In the genomic region with DNA sequence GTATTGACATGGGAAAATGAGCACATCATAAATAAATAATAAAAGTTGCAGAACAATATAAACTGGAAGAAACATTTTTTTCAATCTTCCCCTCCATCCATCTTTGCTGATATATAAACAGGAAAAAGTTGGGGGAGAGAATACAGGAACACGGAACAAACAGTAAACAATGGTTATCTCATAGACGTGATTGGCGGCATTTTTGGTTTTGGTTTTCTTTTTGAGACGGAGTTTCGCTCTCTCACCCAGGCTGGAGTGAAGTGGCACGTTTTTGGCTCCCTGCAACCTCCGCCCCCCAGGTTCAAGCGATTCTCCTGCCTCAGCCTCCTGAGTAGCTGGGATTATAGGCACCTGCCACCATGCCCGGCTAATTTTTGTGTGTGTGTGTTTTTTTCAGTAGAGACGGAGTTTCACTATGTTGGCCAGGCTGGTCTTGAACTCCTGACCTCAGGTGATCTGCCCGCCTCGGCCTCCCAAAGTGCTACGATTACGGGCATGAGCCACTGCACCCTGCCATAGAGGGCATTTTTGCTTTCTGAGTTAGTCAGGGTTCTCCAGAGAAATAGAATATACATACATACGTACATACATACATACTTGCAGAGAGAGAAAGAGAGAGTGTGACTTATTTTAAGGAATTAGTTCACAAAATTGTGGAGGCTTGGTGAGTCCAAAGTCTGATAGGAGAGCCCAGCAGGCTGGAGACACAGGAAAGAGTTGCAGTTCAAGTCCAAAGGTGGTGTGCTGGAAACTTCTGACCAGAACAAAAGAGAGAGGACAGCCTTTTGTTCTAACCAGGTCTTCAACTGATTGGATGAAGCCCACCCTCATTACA, we compare ENCODE assay signal across 13 cellular contexts. TPM values are rescaled to one million over a fixed set of nuclear protein-coding genes. Genes with fewer than 3 reads are reported as not detected.
DNase-seq lines count a peak whose midpoint lies in the region; ATAC-seq, FAIRE-seq and TF ChIP-seq lines count a peak whose summit lies in the region.
"Had no signal": no experiment of that assay in that cellular context is flagged by ENCODE, and none has a peak within 500 bp of the region (broad histone marks: within the 10 kb centered on the region; RNA-seq: fewer than 3 reads in every experiment).

No MANE protein-coding gene starts in this region.

- H3K27me3 ChIP-seq in left ventricle myocardium inferior (ENCODE audit: low read depth) = no peaks in the 10 kb centered on the region
- no peaks in the 10 kb centered on the region for H3K27me3 ChIP-seq in HepG2 (ENCODE audit: control insufficient read depth in 1 of 2, insufficient read depth in 2 of 2, low read length in 2 of 2)
- no peaks in the 10 kb centered on the region for H3K27me3 ChIP-seq in upper lobe of right lung
- H3K27me3 ChIP-seq: ascending aorta had no signal

- TF ChIP-seq RAD21 in HepG2 (CRISPR knock-in tag; IDR thresholded peaks at IDR 0.05) = no peak

- intact Hi-C loops in left ventricle myocardium inferior (cut with micrococcal nuclease) = no loop called here
- intact Hi-C loops in Right ventricle myocardium inferior (cut with DNase I) = no loop called here
- intact Hi-C loops in activated T-helper 1 cell treated with anti-CD3 and anti-CD28 coated beads, Interleukin-12 subunit alpha, Interleukin-12 subunit beta, Interleukin-2, Interleukin-4 antibody, amounts not matched to agents 30 ng/mL and 10 ng/mL and 1 ng/mL, durations not matched to agents 14 hours and 24 hours and 36 hours (cut with micrococcal nuclease) = no loop called here
- intact Hi-C loops in HepG2 (cut with micrococcal nuclease; ENCODE audit: unreplicated experiment) = no loop called here
- intact Hi-C loops in upper lobe of right lung (cut with DNase I) = loop anchor here (5.0 kb wide), 1 partner anchor 41 kb away; no protein-coding TSS in a partner anchor

- peaks cover 9% of the 10 kb centered on the region for H3K36me3 Mint-ChIP-seq in activated T-helper 1 cell treated with anti-CD3 and anti-CD28 coated beads, Interleukin-12 subunit alpha, Interleukin-12 subunit beta, Interleukin-2, Interleukin-4 antibody, amounts not matched to agents 30 ng/mL and 10 ng/mL and 1 ng/mL, durations not matched to agents 14 hours and 24 hours and 36 hours (ENCODE audit: low read depth)

- CTCF ChIA-PET in HepG2 (lab: Yijun Ruan, JAX; ENCODE audit: low intra/inter-chr PET ratio, low total read pairs) = interaction anchor here (2.1 to 7.3 kb wide), 3 partner anchors 8 to 51 kb away, joined by 9 to 72 read pairs (median 11); no protein-coding TSS in a partner anchor

- peak overlapping the region; percentile 55 for H3K27ac Mint-ChIP-seq in activated T-helper 1 cell treated with anti-CD3 and anti-CD28 coated beads, Interleukin-12 subunit alpha, Interleukin-12 subunit beta, Interleukin-2, Interleukin-4 antibody, amounts not matched to agents 30 ng/mL and 10 ng/mL and 1 ng/mL, durations not matched to agents 14 hours and 24 hours and 36 hours

- H3K9me3 ChIP-seq in left ventricle myocardium inferior (replicated peaks) = no peaks in the 10 kb centered on the region
- peaks cover 5% of the 10 kb centered on the region; the same call in 1 of the 2 replicates for H3K9me3 ChIP-seq in HepG2 (ENCODE audit: low read length)
- no peaks in the 10 kb centered on the region for H3K9me3 ChIP-seq in upper lobe of right lung
- H3K9me3 ChIP-seq: ascending aorta, psoas muscle had no signal

- TF ChIP-seq CTCF in left ventricle myocardium inferior (IDR thresholded peaks at IDR 0.05; ENCODE audit: borderline replicate concordance) (no peak), HepG2 (CRISPR knock-in tag; IDR thresholded peaks at IDR 0.05) (peak; percentile 7; the same call in 1 of the 2 replicates), upper lobe of right lung (IDR thresholded peaks at IDR 0.05) (no peak)

- WGBS in HepG2 (ENCODE audit: low lambda C conversion rate) = 29% methylated on average over 15 of the region's 15 CpGs

- FAIRE-seq in HepG2 (lab: Jason Lieb, UNC) = no peak

- TF ChIP-seq EP300 in HepG2 (IDR thresholded peaks at IDR 0.05; ENCODE audit: low read depth in 2 of 2, low read length in 2 of 2) (peak in 1 of 2 experiments; percentile 39; a peak in 1 of 4 replicates), HepG2 (CRISPR knock-in tag; IDR thresholded peaks at IDR 0.05; ENCODE audit: borderline replicate concordance) (no peak)

- in situ Hi-C loops in HepG2 (cut with HindIII; ENCODE audit: extremely low pct_ligation_motif_present, low pct_unique_long_range_greater_than_20kb) = no loop called here

- H3K4me2 ChIP-seq in HepG2 (ENCODE audit: low read depth, low read length) = peak overlapping the region; percentile 49

- peak overlapping the region; percentile 61 for H3K27ac ChIP-seq in left ventricle myocardium inferior (replicated peaks)
- H3K27ac ChIP-seq in HepG2 (ENCODE audit: extremely low read length, insufficient read depth, low read length) = peak overlapping the region; percentile 19
- H3K27ac ChIP-seq in upper lobe of right lung = peak overlapping the region; percentile 63
- H3K27ac ChIP-seq: ascending aorta, psoas muscle, WERI-Rb-1 had no signal

- POLR2A ChIA-PET in HepG2 (lab: Yijun Ruan, JAX) = interaction anchor here (0.7 kb wide), 1 partner anchor 64 kb away, joined by 3 read pairs; no protein-coding TSS in a partner anchor

- H3K36me3 ChIP-seq in left ventricle myocardium inferior (no peaks in the 10 kb centered on the region), HepG2 (replicated peaks in 1 of 2; ENCODE audit: control insufficient read depth in 1 of 2, insufficient read depth in 2 of 2, low read length in 2 of 2) (no peaks in the 10 kb centered on the region; a peak in 1 of 5 replicates), upper lobe of right lung (no peaks in the 10 kb centered on the region)
- H3K36me3 ChIP-seq: ascending aorta, WERI-Rb-1 had no signal

- no peak overlapping the region for H3K9ac ChIP-seq in HepG2 (ENCODE audit: insufficient read depth, low read depth, low read length)

- BruUV-seq in HepG2 (replicated peaks; lab: Mats Ljungman, UMichigan) = no TSS peak

- H3K9me3 Mint-ChIP-seq in activated T-helper 1 cell treated with anti-CD3 and anti-CD28 coated beads, Interleukin-12 subunit alpha, Interleukin-12 subunit beta, Interleukin-2, Interleukin-4 antibody, amounts not matched to agents 30 ng/mL and 10 ng/mL and 1 ng/mL, durations not matched to agents 14 hours and 24 hours and 36 hours = no peaks in the 10 kb centered on the region

- TF ChIP-seq POLR2A in HepG2 (IDR thresholded peaks at IDR 0.05; ENCODE audit: insufficient read depth in 1 of 2, low read depth in 2 of 2, low read length in 2 of 2) = no peak

- ATAC-seq in Right ventricle myocardium inferior (no peak), HepG2 (peak; percentile 46), upper lobe of right lung (peak; percentile 39), HG02973 (IDR thresholded peaks at IDR 0.05; ENCODE audit: unreplicated experiment) (no peak)
- ATAC-seq: psoas muscle had no signal

- H3K4me1 Mint-ChIP-seq in activated T-helper 1 cell treated with anti-CD3 and anti-CD28 coated beads, Interleukin-12 subunit alpha, Interleukin-12 subunit beta, Interleukin-2, Interleukin-4 antibody, amounts not matched to agents 30 ng/mL and 10 ng/mL and 1 ng/mL, durations not matched to agents 14 hours and 24 hours and 36 hours (ENCODE audit: low read depth) = peaks cover 52% of the 10 kb centered on the region

- H2AFZ ChIP-seq in HepG2 (ENCODE audit: low read length) = no peak overlapping the region

- H3K4me1 ChIP-seq in left ventricle myocardium inferior (peaks cover 6% of the 10 kb centered on the region), HepG2 (ENCODE audit: insufficient read depth, low read length) (peaks cover 53% of the 10 kb centered on the region), upper lobe of right lung (peaks cover 9% of the 10 kb centered on the region)
- H3K4me1 ChIP-seq: ascending aorta, psoas muscle had no signal

- no peaks in the 10 kb centered on the region for H3K27me3 Mint-ChIP-seq in activated T-helper 1 cell treated with anti-CD3 and anti-CD28 coated beads, Interleukin-12 subunit alpha, Interleukin-12 subunit beta, Interleukin-2, Interleukin-4 antibody, amounts not matched to agents 30 ng/mL and 10 ng/mL and 1 ng/mL, durations not matched to agents 14 hours and 24 hours and 36 hours (ENCODE audit: insufficient read depth)

- DNase-seq in left ventricle myocardium inferior = no peak
- no peak for DNase-seq in Right ventricle myocardium inferior (ENCODE audit: missing footprints)
- no peak for DNase-seq in activated T-helper 1 cell treated with anti-CD3 and anti-CD28 coated beads, Interleukin-12 subunit alpha, Interleukin-12 subunit beta, Interleukin-2, Interleukin-4 antibody, amounts not matched to agents 30 ng/mL and 10 ng/mL and 1 ng/mL, durations not matched to agents 14 hours and 24 hours and 36 hours (ENCODE audit: low spot score)
- peak; percentile 68 for DNase-seq in HepG2 (ENCODE audit: low spot score)
- no peak for DNase-seq in upper lobe of right lung
- no peak for DNase-seq in hippocampal formation (lab: John Stamatoyannopoulos, UW)
- DNase-seq in occipital lobe (lab: John Stamatoyannopoulos, UW) = no peak
- DNase-seq: glutamatergic neuron, NCI-H69, psoas muscle, WERI-Rb-1 had no signal

- no peak overlapping the region for H3K4me3 ChIP-seq in left ventricle myocardium inferior
- peak overlapping the region in 1 of 3 experiments; percentile 24; a peak in 3 of 6 replicates for H3K4me3 ChIP-seq in HepG2 (replicated peaks in 1 of 3; ENCODE audit: insufficient read depth in 1 of 3, low read depth in 2 of 3, low read length in 3 of 3)
- no peak overlapping the region for H3K4me3 ChIP-seq in upper lobe of right lung

- peak overlapping the region; percentile 53 for H3K4me3 Mint-ChIP-seq in activated T-helper 1 cell treated with anti-CD3 and anti-CD28 coated beads, Interleukin-12 subunit alpha, Interleukin-12 subunit beta, Interleukin-2, Interleukin-4 antibody, amounts not matched to agents 30 ng/mL and 10 ng/mL and 1 ng/mL, durations not matched to agents 14 hours and 24 hours and 36 hours

- H3K79me2 ChIP-seq in HepG2 (ENCODE audit: insufficient read depth, low read length) = no peaks in the 10 kb centered on the region

- H4K20me1 ChIP-seq in HepG2 (ENCODE audit: insufficient read depth, low read length) = no peaks in the 10 kb centered on the region

RNA-seq across cellular contexts. Expression of gene GNL1, which starts 22.6 kb away (rescaled TPM):
- total RNA-seq in left ventricle myocardium inferior = 18.3 TPM
- 18.3 TPM for total RNA-seq in Right ventricle myocardium inferior
- total RNA-seq in activated T-helper 1 cell treated with anti-CD3 and anti-CD28 coated beads, Interleukin-12 subunit alpha, Interleukin-12 subunit beta, Interleukin-2, Interleukin-4 antibody, amounts not matched to agents 30 ng/mL and 10 ng/mL and 1 ng/mL, durations not matched to agents 14 hours and 24 hours and 36 hours = 86.3 and 92.4 TPM in 2 replicates
- 54.8 and 55.6 TPM in 2 replicates for total RNA-seq in HepG2 (2016; rRNA removed; fragmentation: Illumina TruSeq; extraction: Trizol)
- 11.5 and 14.7 TPM in 2 replicates for total RNA-seq in HepG2 (2016; cell fraction: cytosol; rRNA removed; fragmentation: Illumina TruSeq; extraction: Trizol; ENCODE audit: low read depth)
- total RNA-seq in HepG2 (2016; cell fraction: insoluble cytoplasmic fraction; rRNA removed; fragmentation: Illumina TruSeq; extraction: Trizol) = 48.5 and 56.5 TPM in 2 replicates
- total RNA-seq in HepG2 (2016; cell fraction: membrane; rRNA removed; fragmentation: Illumina TruSeq; extraction: Trizol) = 23.9 and 27.8 TPM in 2 replicates
- total RNA-seq in HepG2 (2016; cell fraction: nucleus; rRNA removed; fragmentation: Illumina TruSeq; extraction: Trizol) = 27.7 and 34.5 TPM in 2 replicates
- polyA plus RNA-seq in HepG2 (2011; rRNA removed) = 35.0 and 46.8 TPM in 2 replicates
- 25.1 and 32.1 TPM in 2 replicates for polyA plus RNA-seq in HepG2 (2011; cell fraction: cytosol; rRNA removed)
- polyA plus RNA-seq in HepG2 (2011; cell fraction: nucleus; rRNA removed) = 40.6 and 54.9 TPM in 2 replicates
- polyA plus RNA-seq in HepG2 (2012) = 45.3 and 50.3 TPM in 2 replicates
- 12.7 and 15.8 TPM in 2 replicates for polyA plus RNA-seq in HepG2 (2016; cell fraction: cytosol; fragmentation: Illumina TruSeq; extraction: Trizol; ENCODE audit: low read depth)
- polyA plus RNA-seq in HepG2 (2016; cell fraction: insoluble cytoplasmic fraction; fragmentation: Illumina TruSeq; extraction: Trizol; ENCODE audit: low read depth) = 53.9 and 60.5 TPM in 2 replicates
- 19.5 and 25.2 TPM in 2 replicates for polyA plus RNA-seq in HepG2 (2016; cell fraction: membrane; fragmentation: Illumina TruSeq; extraction: Trizol; ENCODE audit: low read depth)
- 84.3 and 89.3 TPM in 2 replicates for polyA plus RNA-seq in HepG2 (2016; cell fraction: nucleus; fragmentation: Illumina TruSeq; extraction: Trizol; ENCODE audit: insufficient read depth, low read depth)
- polyA minus RNA-seq in HepG2 (2011; rRNA and poly(A)+ RNA removed; ENCODE audit: low replicate concordance) = 34.2 and 47.6 TPM in 2 replicates
- 22.4 and 23.5 TPM in 2 replicates for polyA minus RNA-seq in HepG2 (2011; cell fraction: cytosol; rRNA and poly(A)+ RNA removed)
- 22.4 and 27.0 TPM in 2 replicates for polyA minus RNA-seq in HepG2 (2011; cell fraction: nucleus; rRNA and poly(A)+ RNA removed)
- total RNA-seq in upper lobe of right lung = 54.8 TPM
- total RNA-seq in occipital lobe = 38.1 TPM

RNA-seq across cellular contexts. Expression of gene PRR3, which starts 23.4 kb away (rescaled TPM):
- total RNA-seq in left ventricle myocardium inferior (2.0 TPM), Right ventricle myocardium inferior (2.8 TPM), HepG2 (2016; rRNA removed; fragmentation: Illumina TruSeq; extraction: Trizol) (13.9 and 14.6 TPM in 2 replicates), upper lobe of right lung (6.9 TPM), occipital lobe (13.6 TPM)
- total RNA-seq in activated T-helper 1 cell treated with anti-CD3 and anti-CD28 coated beads, Interleukin-12 subunit alpha, Interleukin-12 subunit beta, Interleukin-2, Interleukin-4 antibody, amounts not matched to agents 30 ng/mL and 10 ng/mL and 1 ng/mL, durations not matched to agents 14 hours and 24 hours and 36 hours = 41.6 and 42.1 TPM in 2 replicates
- 6.5 and 6.6 TPM in 2 replicates for total RNA-seq in HepG2 (2016; cell fraction: cytosol; rRNA removed; fragmentation: Illumina TruSeq; extraction: Trizol; ENCODE audit: low read depth)
- 13.8 and 15.5 TPM in 2 replicates for total RNA-seq in HepG2 (2016; cell fraction: insoluble cytoplasmic fraction; rRNA removed; fragmentation: Illumina TruSeq; extraction: Trizol)
- total RNA-seq in HepG2 (2016; cell fraction: membrane; rRNA removed; fragmentation: Illumina TruSeq; extraction: Trizol) = 12.6 and 13.1 TPM in 2 replicates
- 11.4 and 14.4 TPM in 2 replicates for total RNA-seq in HepG2 (2016; cell fraction: nucleus; rRNA removed; fragmentation: Illumina TruSeq; extraction: Trizol)
- polyA plus RNA-seq in HepG2 (2011; rRNA removed) = 20.6 and 21.2 TPM in 2 replicates
- polyA plus RNA-seq in HepG2 (2011; cell fraction: cytosol; rRNA removed) = 14.8 and 17.1 TPM in 2 replicates
- 16.1 and 23.0 TPM in 2 replicates for polyA plus RNA-seq in HepG2 (2011; cell fraction: nucleus; rRNA removed)
- polyA plus RNA-seq in HepG2 (2012) = 12.5 and 15.6 TPM in 2 replicates
- polyA plus RNA-seq in HepG2 (2016; cell fraction: cytosol; fragmentation: Illumina TruSeq; extraction: Trizol; ENCODE audit: low read depth) = 5.9 and 6.1 TPM in 2 replicates
- 27.5 and 29.3 TPM in 2 replicates for polyA plus RNA-seq in HepG2 (2016; cell fraction: insoluble cytoplasmic fraction; fragmentation: Illumina TruSeq; extraction: Trizol; ENCODE audit: low read depth)
- 13.6 and 13.9 TPM in 2 replicates for polyA plus RNA-seq in HepG2 (2016; cell fraction: membrane; fragmentation: Illumina TruSeq; extraction: Trizol; ENCODE audit: low read depth)
- polyA plus RNA-seq in HepG2 (2016; cell fraction: nucleus; fragmentation: Illumina TruSeq; extraction: Trizol; ENCODE audit: insufficient read depth, low read depth) = 25.4 and 26.7 TPM in 2 replicates
- 34.9 and 73.8 TPM in 2 replicates for polyA minus RNA-seq in HepG2 (2011; rRNA and poly(A)+ RNA removed; ENCODE audit: low replicate concordance)
- 4.9 and 5.8 TPM in 2 replicates for polyA minus RNA-seq in HepG2 (2011; cell fraction: cytosol; rRNA and poly(A)+ RNA removed)
- polyA minus RNA-seq in HepG2 (2011; cell fraction: nucleus; rRNA and poly(A)+ RNA removed) = 20.6 and 27.1 TPM in 2 replicates

RNA-seq across cellular contexts. Expression of gene ABCF1, which starts 37.6 kb away (rescaled TPM):
- total RNA-seq in left ventricle myocardium inferior (38.8 TPM), Right ventricle myocardium inferior (39.5 TPM), HepG2 (2016; rRNA removed; fragmentation: Illumina TruSeq; extraction: Trizol) (98.9 and 104 TPM in 2 replicates), upper lobe of right lung (42.5 TPM), occipital lobe (17.5 TPM)
- 115 and 120 TPM in 2 replicates for total RNA-seq in activated T-helper 1 cell treated with anti-CD3 and anti-CD28 coated beads, Interleukin-12 subunit alpha, Interleukin-12 subunit beta, Interleukin-2, Interleukin-4 antibody, amounts not matched to agents 30 ng/mL and 10 ng/mL and 1 ng/mL, durations not matched to agents 14 hours and 24 hours and 36 hours
- total RNA-seq in HepG2 (2016; cell fraction: cytosol; rRNA removed; fragmentation: Illumina TruSeq; extraction: Trizol; ENCODE audit: low read depth) = 8.1 and 8.9 TPM in 2 replicates
- 89.2 and 106 TPM in 2 replicates for total RNA-seq in HepG2 (2016; cell fraction: insoluble cytoplasmic fraction; rRNA removed; fragmentation: Illumina TruSeq; extraction: Trizol)
- 23.0 and 27.5 TPM in 2 replicates for total RNA-seq in HepG2 (2016; cell fraction: membrane; rRNA removed; fragmentation: Illumina TruSeq; extraction: Trizol)
- 61.2 and 71.0 TPM in 2 replicates for total RNA-seq in HepG2 (2016; cell fraction: nucleus; rRNA removed; fragmentation: Illumina TruSeq; extraction: Trizol)
- 25.4 and 33.7 TPM in 2 replicates for polyA plus RNA-seq in HepG2 (2011; rRNA removed)
- polyA plus RNA-seq in HepG2 (2011; cell fraction: cytosol; rRNA removed) = 35.0 and 35.5 TPM in 2 replicates
- polyA plus RNA-seq in HepG2 (2011; cell fraction: nucleus; rRNA removed) = 75.1 and 116 TPM in 2 replicates
- polyA plus RNA-seq in HepG2 (2012) = 50.5 and 61.2 TPM in 2 replicates
- polyA plus RNA-seq in HepG2 (2016; cell fraction: cytosol; fragmentation: Illumina TruSeq; extraction: Trizol; ENCODE audit: low read depth) = 5.5 and 7.0 TPM in 2 replicates
- 87.5 and 108 TPM in 2 replicates for polyA plus RNA-seq in HepG2 (2016; cell fraction: insoluble cytoplasmic fraction; fragmentation: Illumina TruSeq; extraction: Trizol; ENCODE audit: low read depth)
- polyA plus RNA-seq in HepG2 (2016; cell fraction: membrane; fragmentation: Illumina TruSeq; extraction: Trizol; ENCODE audit: low read depth) = 13.4 and 16.7 TPM in 2 replicates
- 107 and 118 TPM in 2 replicates for polyA plus RNA-seq in HepG2 (2016; cell fraction: nucleus; fragmentation: Illumina TruSeq; extraction: Trizol; ENCODE audit: insufficient read depth, low read depth)
- polyA minus RNA-seq in HepG2 (2011; rRNA and poly(A)+ RNA removed; ENCODE audit: low replicate concordance) = 69.0 and 79.0 TPM in 2 replicates
- 37.8 and 41.4 TPM in 2 replicates for polyA minus RNA-seq in HepG2 (2011; cell fraction: cytosol; rRNA and poly(A)+ RNA removed)
- 51.5 and 64.8 TPM in 2 replicates for polyA minus RNA-seq in HepG2 (2011; cell fraction: nucleus; rRNA and poly(A)+ RNA removed)

RNA-seq across cellular contexts. Expression of gene HLA-E, which starts 44.4 kb away (rescaled TPM):
- 142 TPM for total RNA-seq in left ventricle myocardium inferior
- 152 TPM for total RNA-seq in Right ventricle myocardium inferior
- total RNA-seq in activated T-helper 1 cell treated with anti-CD3 and anti-CD28 coated beads, Interleukin-12 subunit alpha, Interleukin-12 subunit beta, Interleukin-2, Interleukin-4 antibody, amounts not matched to agents 30 ng/mL and 10 ng/mL and 1 ng/mL, durations not matched to agents 14 hours and 24 hours and 36 hours = 476 and 483 TPM in 2 replicates
- 21.2 and 45.2 TPM in 2 replicates for total RNA-seq in HepG2 (2016; rRNA removed; fragmentation: Illumina TruSeq; extraction: Trizol)
- 6.3 and 7.1 TPM in 2 replicates for total RNA-seq in HepG2 (2016; cell fraction: cytosol; rRNA removed; fragmentation: Illumina TruSeq; extraction: Trizol; ENCODE audit: low read depth)
- 21.6 and 46.9 TPM in 2 replicates for total RNA-seq in HepG2 (2016; cell fraction: insoluble cytoplasmic fraction; rRNA removed; fragmentation: Illumina TruSeq; extraction: Trizol)
- total RNA-seq in HepG2 (2016; cell fraction: membrane; rRNA removed; fragmentation: Illumina TruSeq; extraction: Trizol) = 12.5 and 14.1 TPM in 2 replicates
- 38.3 and 44.5 TPM in 2 replicates for total RNA-seq in HepG2 (2016; cell fraction: nucleus; rRNA removed; fragmentation: Illumina TruSeq; extraction: Trizol)
- polyA plus RNA-seq in HepG2 (2011; rRNA removed) = 90.4 and 99.8 TPM in 2 replicates
- polyA plus RNA-seq in HepG2 (2011; cell fraction: cytosol; rRNA removed) = 94.6 and 111 TPM in 2 replicates
- 67.6 and 75.6 TPM in 2 replicates for polyA plus RNA-seq in HepG2 (2011; cell fraction: nucleus; rRNA removed)
- 64.9 and 110 TPM in 2 replicates for polyA plus RNA-seq in HepG2 (2012)
- 6.6 and 6.7 TPM in 2 replicates for polyA plus RNA-seq in HepG2 (2016; cell fraction: cytosol; fragmentation: Illumina TruSeq; extraction: Trizol; ENCODE audit: low read depth)
- 23.6 and 24.3 TPM in 2 replicates for polyA plus RNA-seq in HepG2 (2016; cell fraction: insoluble cytoplasmic fraction; fragmentation: Illumina TruSeq; extraction: Trizol; ENCODE audit: low read depth)
- polyA plus RNA-seq in HepG2 (2016; cell fraction: membrane; fragmentation: Illumina TruSeq; extraction: Trizol; ENCODE audit: low read depth) = 11.8 and 12.2 TPM in 2 replicates
- 68.0 and 69.9 TPM in 2 replicates for polyA plus RNA-seq in HepG2 (2016; cell fraction: nucleus; fragmentation: Illumina TruSeq; extraction: Trizol; ENCODE audit: insufficient read depth, low read depth)
- polyA minus RNA-seq in HepG2 (2011; rRNA and poly(A)+ RNA removed; ENCODE audit: low replicate concordance) = 39.4 and 80.9 TPM in 2 replicates
- 45.5 and 56.8 TPM in 2 replicates for polyA minus RNA-seq in HepG2 (2011; cell fraction: cytosol; rRNA and poly(A)+ RNA removed)
- 17.4 and 26.7 TPM in 2 replicates for polyA minus RNA-seq in HepG2 (2011; cell fraction: nucleus; rRNA and poly(A)+ RNA removed)
- 1,028 TPM for total RNA-seq in upper lobe of right lung
- 29.8 TPM for total RNA-seq in occipital lobe

Comparison
In these comparisons a context has a peak if more than half of its experiments do, and no peak if none do; other contexts are left out.
1. ATAC-seq: peak in HepG2 (single experiment) and upper lobe of right lung (single experiment); none in Right ventricle myocardium inferior (single experiment) and HG02973 (single experiment).
2. Peak in every context shown above with its lines, with median percentiles within 50 percentile points of each other: H3K27ac ChIP-seq.